ENCODE assay signal across 33 cellular contexts in the genomic region with DNA sequence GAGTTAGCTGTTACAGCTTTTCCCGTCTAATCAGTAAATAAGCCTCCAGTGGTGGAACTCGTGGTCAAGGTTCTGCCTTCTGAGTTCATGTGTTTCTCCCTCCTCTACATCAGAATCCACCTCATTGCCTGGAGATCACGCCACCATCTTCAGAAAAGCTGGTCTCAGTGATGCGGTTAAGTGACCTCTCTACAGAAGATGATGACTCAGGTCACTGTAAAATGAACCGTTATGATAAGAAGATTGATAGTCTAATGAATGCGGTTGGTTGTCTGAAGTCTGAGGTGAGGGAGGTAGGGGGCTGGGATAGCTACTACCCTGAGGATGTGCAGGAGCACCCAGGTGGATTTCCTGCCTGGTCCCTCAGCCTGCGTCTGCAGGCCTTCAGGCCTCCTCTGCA.
"Had no signal": no experiment of that assay in that cellular context is flagged by ENCODE, and none has a peak within 500 bp of the region (broad histone marks: within the 10 kb centered on the region; RNA-seq: fewer than 3 reads in every experiment).

No MANE protein-coding gene starts in this region.

- H3K36me3 ChIP-seq: breast epithelium had no signal

- H3K27me3 ChIP-seq: adrenal gland, body of pancreas, breast epithelium had no signal

- H3K4me1 ChIP-seq: adrenal gland, body of pancreas, breast epithelium had no signal

- ATAC-seq: activated CD8-positive, alpha-beta T cell treated with anti-CD3 and anti-CD28 coated beads, Interleukin-2, amount 10 ng/mL, durations not matched to agents 7 days and 5 days; activated naive CD4-positive, alpha-beta T cell treated with anti-CD3 and anti-CD28 coated beads, Interleukin-2, amount 50 U/mL, for 72 hours; activated T-cell treated with anti-CD3 and anti-CD28 coated beads, Interleukin-2, amount 50 U/mL, for 4 hours; body of pancreas; PC-3 had no signal

- FAIRE-seq: astrocyte, RCC 7860 had no signal

- H3K4me1 Mint-ChIP-seq: activated CD4-positive, alpha-beta T cell treated with anti-CD3 and anti-CD28 coated beads, Interleukin-2, amount 10 ng/mL, durations not matched to agents 24 days and 14 days had no signal

- H3K9me3 Mint-ChIP-seq: activated CD4-positive, alpha-beta T cell treated with anti-CD3 and anti-CD28 coated beads, Interleukin-2, amount 10 ng/mL, durations not matched to agents 24 days and 14 days; activated naive CD4-positive, alpha-beta T cell treated with anti-CD3 and anti-CD28 coated beads for 36 hours; activated naive CD4-positive, alpha-beta T cell treated with anti-CD3 and anti-CD28 coated beads, Interleukin-2, amount 50 U/mL, for 72 hours; activated T-cell treated with anti-CD3 and anti-CD28 coated beads, Interleukin-2, amount 50 U/mL, for 4 hours; activated T-helper 1 cell treated with anti-CD3 and anti-CD28 coated beads, Interleukin-12 subunit alpha, Interleukin-12 subunit beta, Interleukin-2, Interleukin-4 antibody, amounts not matched to agents 30 ng/mL and 10 ng/mL and 1 ng/mL, durations not matched to agents 14 hours and 24 hours and 36 hours had no signal

- H3K4me3 Mint-ChIP-seq: activated CD4-positive, alpha-beta T cell treated with anti-CD3 and anti-CD28 coated beads, Interleukin-2, amount 10 ng/mL, durations not matched to agents 24 days and 14 days; activated CD8-positive, alpha-beta T cell treated with anti-CD3 and anti-CD28 coated beads, Interleukin-2, amount 10 ng/mL, durations not matched to agents 7 days and 5 days; activated naive CD4-positive, alpha-beta T cell treated with anti-CD3 and anti-CD28 coated beads for 36 hours; activated T-cell treated with anti-CD3 and anti-CD28 coated beads, Interleukin-2, amount 50 U/mL, for 4 hours; activated T-helper 1 cell treated with anti-CD3 and anti-CD28 coated beads, Interleukin-12 subunit alpha, Interleukin-12 subunit beta, Interleukin-2, Interleukin-4 antibody, amounts not matched to agents 30 ng/mL and 10 ng/mL and 1 ng/mL, durations not matched to agents 14 hours and 24 hours and 36 hours had no signal

- DNase-seq: activated CD4-positive, alpha-beta T cell treated with anti-CD3 and anti-CD28 coated beads for 1 hour; activated CD4-positive, alpha-beta T cell treated with anti-CD3 and anti-CD28 coated beads, Interleukin-2, amount 10 ng/mL, durations not matched to agents 24 days and 14 days; activated CD4-positive, alpha-beta T cell treated with anti-CD3 and anti-CD28 coated beads, Interleukin-2, amount 50 U/mL, for 48 hours; activated CD4-positive, CD25-positive, alpha-beta regulatory T cell; activated CD8-positive, alpha-beta T cell treated with anti-CD3 and anti-CD28 coated beads, Interleukin-2, amount 10 ng/mL, durations not matched to agents 7 days and 5 days; activated gamma-delta T cell treated with Interleukin-2 at 50 U/mL for 16 hours; activated naive CD4-positive, alpha-beta T cell treated with anti-CD3 and anti-CD28 coated beads for 36 hours; activated T-cell treated with anti-CD3 and anti-CD28 coated beads, Interleukin-2, amount 50 U/mL, for 4 hours; adrenal gland; body of pancreas; caudate nucleus; cerebellar nuclear complex; NCI-H1092 treated with DMSO at 0.1 percent for 48 hours; NCI-H1417; NCI-H146; NCI-H187; NCI-H2029 treated with DMSO at 0.1 percent for 48 hours; NCI-H2107; NCI-H2171; NCI-H510A; NCI-H526; NCI-H748 treated with DMSO at 0.1 percent for 48 hours; PC-3; Right ventricle myocardium superior; SW 1271; T-helper 1 cell; T-helper 2 cell; T-helper 9 cell had no signal

- H3K27me3 Mint-ChIP-seq: activated CD4-positive, alpha-beta T cell treated with anti-CD3 and anti-CD28 coated beads, Interleukin-2, amount 10 ng/mL, durations not matched to agents 24 days and 14 days had no signal

- H3K4me3 ChIP-seq: adrenal gland, body of pancreas, breast epithelium had no signal

- H3K9me3 ChIP-seq: adrenal gland, body of pancreas, breast epithelium had no signal

- H3K27ac Mint-ChIP-seq: activated CD4-positive, alpha-beta T cell treated with anti-CD3 and anti-CD28 coated beads, Interleukin-2, amount 10 ng/mL, durations not matched to agents 24 days and 14 days; activated CD8-positive, alpha-beta T cell treated with anti-CD3 and anti-CD28 coated beads, Interleukin-2, amount 10 ng/mL, durations not matched to agents 7 days and 5 days; activated naive CD4-positive, alpha-beta T cell treated with anti-CD3 and anti-CD28 coated beads for 36 hours; activated naive CD4-positive, alpha-beta T cell treated with anti-CD3 and anti-CD28 coated beads, Interleukin-2, amount 50 U/mL, for 72 hours; activated T-helper 1 cell treated with anti-CD3 and anti-CD28 coated beads, Interleukin-12 subunit alpha, Interleukin-12 subunit beta, Interleukin-2, Interleukin-4 antibody, amounts not matched to agents 30 ng/mL and 10 ng/mL and 1 ng/mL, durations not matched to agents 14 hours and 24 hours and 36 hours had no signal

- H3K27ac ChIP-seq: adrenal gland, body of pancreas, breast epithelium had no signal
